In genomic region chr6:37435373-37435772, GRCh38 we compare ENCODE assay signal across 17 cellular contexts. TPM values are rescaled to one million over a fixed set of nuclear protein-coding genes. Genes with fewer than 3 reads are reported as not detected.
DNase-seq lines count a peak whose midpoint lies in the region; ATAC-seq and TF ChIP-seq lines count a peak whose summit lies in the region.
"Had no signal": no experiment of that assay in that cellular context is flagged by ENCODE, and none has a peak within 500 bp of the region (broad histone marks: within the 10 kb centered on the region; RNA-seq: fewer than 3 reads in every experiment).

No MANE protein-coding gene starts in this region.

- no peak overlapping the region for H3K27ac Mint-ChIP-seq in activated naive CD4-positive, alpha-beta T cell treated with anti-CD3 and anti-CD28 coated beads for 36 hours
- H3K27ac Mint-ChIP-seq in activated naive CD4-positive, alpha-beta T cell treated with anti-CD3 and anti-CD28 coated beads, Interleukin-2, amount 50 U/mL, for 72 hours: no peak overlapping the region
- H3K27ac Mint-ChIP-seq in glutamatergic neuron (ENCODE audit: unreplicated experiment): peak overlapping the region; percentile 76

- peaks cover 22% of the 10 kb centered on the region for H3K36me3 Mint-ChIP-seq in activated naive CD4-positive, alpha-beta T cell treated with anti-CD3 and anti-CD28 coated beads for 36 hours (ENCODE audit: low read depth)
- H3K36me3 Mint-ChIP-seq in activated naive CD4-positive, alpha-beta T cell treated with anti-CD3 and anti-CD28 coated beads, Interleukin-2, amount 50 U/mL, for 72 hours: peaks cover 11 to 29% of the 10 kb centered on the region in 2 donors
- H3K36me3 Mint-ChIP-seq in glutamatergic neuron (ENCODE audit: unreplicated experiment): no peaks in the 10 kb centered on the region

- TF ChIP-seq CTCF in SU-DHL-6 (IDR thresholded peaks at IDR 0.05; ENCODE audit: insufficient read depth, low read length, poor library complexity, severe bottlenecking) (no peak), glutamatergic neuron (IDR thresholded peaks at IDR 0.05; ENCODE audit: partially characterized antibody, unreplicated experiment) (no peak)

- no peak overlapping the region for H3K27ac ChIP-seq in SU-DHL-6 (ENCODE audit: low read depth, low read length)

- H3K36me3 ChIP-seq in SU-DHL-6 (ENCODE audit: low read length): no peaks in the 10 kb centered on the region

- CTCF ChIA-PET in activated naive CD4-positive, alpha-beta T cell treated with anti-CD3 and anti-CD28 coated beads for 36 hours (lab: Charles Lee): interaction anchor here (1.4 kb wide), 1 partner anchor 82 kb away, joined by 3 read pairs; no protein-coding TSS in a partner anchor

- peaks cover 21% of the 10 kb centered on the region for H3F3A ChIP-seq in SU-DHL-6 (ENCODE audit: insufficient read depth)

- H3K4me3 Mint-ChIP-seq in activated naive CD4-positive, alpha-beta T cell treated with anti-CD3 and anti-CD28 coated beads for 36 hours: peak overlapping the region; percentile 45
- peak overlapping the region; percentile 74 for H3K4me3 Mint-ChIP-seq in glutamatergic neuron (ENCODE audit: unreplicated experiment)

- H3K4me2 ChIP-seq in SU-DHL-6 (ENCODE audit: low read depth, low read length, poor library complexity, severe bottlenecking): peak overlapping the region; percentile 82

- no peaks in the 10 kb centered on the region for H3K27me3 Mint-ChIP-seq in activated naive CD4-positive, alpha-beta T cell treated with anti-CD3 and anti-CD28 coated beads for 36 hours (ENCODE audit: low read depth)
- H3K27me3 Mint-ChIP-seq in glutamatergic neuron (ENCODE audit: unreplicated experiment): peaks cover 16% of the 10 kb centered on the region

- peaks cover 20% of the 10 kb centered on the region for H3K79me2 ChIP-seq in SU-DHL-6 (ENCODE audit: insufficient read depth, low read length)

- no peaks in the 10 kb centered on the region for H3K9me3 Mint-ChIP-seq in activated naive CD4-positive, alpha-beta T cell treated with anti-CD3 and anti-CD28 coated beads for 36 hours
- H3K9me3 Mint-ChIP-seq in activated naive CD4-positive, alpha-beta T cell treated with anti-CD3 and anti-CD28 coated beads, Interleukin-2, amount 50 U/mL, for 72 hours: no peaks in the 10 kb centered on the region
- peaks cover 13% of the 10 kb centered on the region for H3K9me3 Mint-ChIP-seq in glutamatergic neuron (ENCODE audit: unreplicated experiment)

- no peak overlapping the region for H2AFZ ChIP-seq in SU-DHL-6 (ENCODE audit: low read depth, low read length, severe bottlenecking)

- no peaks in the 10 kb centered on the region for H3K9me2 ChIP-seq in SU-DHL-6 (replicated peaks; ENCODE audit: insufficient read depth, low read length)

- H3K9me3 ChIP-seq in SU-DHL-6 (ENCODE audit: insufficient read depth, low read length): no peaks in the 10 kb centered on the region

- no peaks in the 10 kb centered on the region for H4K20me1 ChIP-seq in SU-DHL-6 (ENCODE audit: low read depth, low read length)

- DNase-seq in activated naive CD4-positive, alpha-beta T cell treated with anti-CD3 and anti-CD28 coated beads for 36 hours: no peak
- no peak for DNase-seq in activated naive CD4-positive, alpha-beta T cell treated with anti-CD3 and anti-CD28 coated beads, Interleukin-2, amount 50 U/mL, for 72 hours (ENCODE audit: low spot score in 2 of 2)
- DNase-seq in glutamatergic neuron (no peak), stromal cell of bone marrow (ENCODE audit: low read depth) (peak; percentile 12), pons (ENCODE audit: low spot score) (no peak)
- no peak for DNase-seq in stimulated activated CD4-positive, alpha-beta T cell treated with anti-CD3 and anti-CD28 coated beads, Interleukin-4, amount 100 ng/mL, for 4 hours
- DNase-seq: activated CD4-positive, alpha-beta T cell treated with anti-CD3 and anti-CD28 coated beads, Interleukin-2, amount 50 U/mL, for 48 hours; DMS 273 treated with DMSO at 0.1 percent for 48 hours; effector CD4-positive, alpha-beta T cell; IMR-90; NCI-H1105; NCI-H2171; SHP77 treated with DMSO at 0.1 percent for 48 hours; T1000 had no signal

- H3K4me3 ChIP-seq in SU-DHL-6 (ENCODE audit: insufficient read depth, low read length, poor library complexity, severe bottlenecking): no peak overlapping the region

- peaks cover 43% of the 10 kb centered on the region for H3K4me1 Mint-ChIP-seq in activated naive CD4-positive, alpha-beta T cell treated with anti-CD3 and anti-CD28 coated beads for 36 hours (ENCODE audit: low read depth)
- H3K4me1 Mint-ChIP-seq in glutamatergic neuron (ENCODE audit: low read depth, unreplicated experiment): peaks cover 31% of the 10 kb centered on the region

- no peak overlapping the region for H3K9ac ChIP-seq in SU-DHL-6 (ENCODE audit: low read length)

- no peaks in the 10 kb centered on the region for H3K27me3 ChIP-seq in SU-DHL-6 (ENCODE audit: low read length)

- intact Hi-C loops in activated naive CD4-positive, alpha-beta T cell treated with anti-CD3 and anti-CD28 coated beads for 36 hours (cut with micrococcal nuclease): no loop called here

- no peak for ATAC-seq in activated naive CD4-positive, alpha-beta T cell treated with anti-CD3 and anti-CD28 coated beads, Interleukin-2, amount 50 U/mL, for 72 hours
- no peak for ATAC-seq in GM21390 (IDR thresholded peaks at IDR 0.05; ENCODE audit: unreplicated experiment)
- ATAC-seq: left lobe of liver had no signal

RNA-seq across cellular contexts. Expression of gene CMTR1, which starts 2.4 kb away (rescaled TPM):
- total RNA-seq in activated naive CD4-positive, alpha-beta T cell treated with anti-CD3 and anti-CD28 coated beads for 36 hours: 10 to 100 TPM; 70.9 to 71.3 TPM
- total RNA-seq in activated naive CD4-positive, alpha-beta T cell treated with anti-CD3 and anti-CD28 coated beads, Interleukin-2, amount 50 U/mL, for 72 hours: 10 to 100 TPM; 42.9 to 75.9 TPM
- total RNA-seq in glutamatergic neuron (ENCODE audit: unreplicated experiment): 61.6 TPM
